In the genomic region with DNA sequence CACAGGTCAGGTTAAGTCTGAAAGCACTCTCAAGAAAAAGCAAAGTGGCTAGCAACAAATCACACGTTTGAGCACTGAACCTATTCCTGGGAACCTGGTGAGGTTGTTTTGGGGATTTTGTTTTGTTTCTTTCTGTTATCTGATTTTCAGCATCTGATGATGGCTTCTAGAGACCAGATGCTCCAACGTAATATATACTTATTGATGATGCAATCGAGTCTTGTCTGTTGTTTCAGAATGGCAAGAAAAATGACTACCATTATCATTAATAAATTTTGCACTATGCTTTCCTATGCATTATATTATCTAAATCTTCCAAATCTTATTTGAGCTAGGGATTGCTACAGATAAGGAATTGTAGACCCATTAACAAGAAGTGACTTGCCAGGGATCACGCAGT, we compare ENCODE assay signal across 31 cellular contexts.
"Had no signal": no experiment of that assay in that cellular context is flagged by ENCODE, and none has a peak within 500 bp of the region (broad histone marks: within the 10 kb centered on the region; RNA-seq: fewer than 3 reads in every experiment).

No MANE protein-coding gene starts in this region.

- ATAC-seq: Panc1, Right ventricle myocardium inferior had no signal

- FAIRE-seq: RCC 7860 had no signal

- H3K4me2 ChIP-seq: PC-9, SK-N-SH had no signal

- H3K36me3 ChIP-seq: SJCRH30 had no signal

- H3K9me3 ChIP-seq: SJCRH30, SK-N-SH had no signal

- H3K27ac ChIP-seq: PC-9, RWPE1, SJCRH30 had no signal

- H3K4me1 ChIP-seq: SJCRH30 had no signal

- DNase-seq: Karpas-422, MM.1S, MV-4-11, NCI-H1092, NCI-H1105, NCI-H1417 treated with DMSO at 0.1 percent for 48 hours, NCI-H1436 treated with DMSO at 0.1 percent for 48 hours, NCI-H1694 treated with DMSO at 0.1 percent for 48 hours, NCI-H187 treated with DMSO at 0.1 percent for 48 hours, NCI-H2029, NCI-H2081, NCI-H2171 treated with DMSO at 0.1 percent for 48 hours, NCI-H2227 treated with DMSO at 0.1 percent for 48 hours, NCI-H345, NCI-H446, NCI-H510A treated with DMSO at 0.1 percent for 48 hours, NCI-H526, NCI-H69, NCI-H748 treated with DMSO at 0.1 percent for 48 hours, NCI-H82, PC-9, SHP77, SIG-M5, SJCRH30, SK-N-SH, SW 1271, T-helper 1 cell had no signal

- H2AFZ ChIP-seq: PC-9 had no signal

- H3K4me3 ChIP-seq: PC-9, SJCRH30 had no signal

- H3K9ac ChIP-seq: SK-N-SH had no signal

- H3K27me3 ChIP-seq: SJCRH30 had no signal
